Comparison of ENCODE assay signal across 25 cellular contexts in genomic region chr19:39218230-39219007, GRCh38. TPM values are rescaled to one million over a fixed set of nuclear protein-coding genes. Genes with fewer than 3 reads are reported as not detected.
"Had no signal": no experiment of that assay in that cellular context is flagged by ENCODE, and none has a peak within 500 bp of the region (broad histone marks: within the 10 kb centered on the region; RNA-seq: fewer than 3 reads in every experiment).

No MANE protein-coding gene starts in this region.

- H3K27ac ChIP-seq: breast epithelium, ovary, psoas muscle, tibial nerve, uterus had no signal

- H3K9me3 ChIP-seq: adrenal gland, ovary, psoas muscle, uterus had no signal

- DNase-seq: activated CD4-positive, alpha-beta T cell treated with anti-CD3 and anti-CD28 coated beads, Interleukin-2, amount 50 U/mL, for 1 hour; activated CD4-positive, CD25-positive, alpha-beta regulatory T cell treated with anti-CD3 and anti-CD28 coated beads, Interleukin-2, amount 50 U/mL, for 72 hours; activated CD8-positive, alpha-beta memory T cell treated with anti-CD3 and anti-CD28 coated beads, Interleukin-2, amount 50 U/mL, for 48 hours; activated effector memory CD4-positive, alpha-beta T cell treated with anti-CD3 and anti-CD28 coated beads, Interleukin-2, amount 50 U/mL, for 16 hours; activated T-cell treated with anti-CD3 and anti-CD28 coated beads, Interleukin-2, amount 50 U/mL, for 48 hours; erythroblast; foreskin melanocyte; glutamatergic neuron; hippocampal formation; left cardiac atrium; mesendoderm; natural killer cell; ovary; psoas muscle; right cardiac atrium; stimulated activated CD4-positive, alpha-beta T cell treated with anti-CD3 and anti-CD28 coated beads, Interleukin-2, amount 100 ng/mL, for 24 hours; uterus had no signal

- H3K4me3 ChIP-seq: adrenal gland, breast epithelium, coronary artery, ovary, psoas muscle, tibial nerve, uterus had no signal

- H3K36me3 ChIP-seq: adrenal gland, breast epithelium, ovary, tibial nerve, uterus had no signal

- H3K27me3 ChIP-seq: breast epithelium, ovary, uterus had no signal

- H3K4me1 ChIP-seq: adrenal gland, breast epithelium, psoas muscle, tibial nerve, uterus had no signal

RNA-seq across cellular contexts. Expression of gene SYCN, which starts 14.4 kb away (rescaled TPM):
- total RNA-seq: activated naive CD4-positive, alpha-beta T cell treated with anti-CD3 and anti-CD28 coated beads, Interleukin-2, amount 50 U/mL, for 72 hours; astrocyte; breast epithelium; left cardiac atrium; lower leg skin; natural killer cell; right cardiac atrium; skeletal muscle tissue; uterus had no signal

RNA-seq across cellular contexts. Expression of gene NCCRP1, which starts 21.7 kb away (rescaled TPM):
- total RNA-seq: activated naive CD4-positive, alpha-beta T cell treated with anti-CD3 and anti-CD28 coated beads, Interleukin-2, amount 50 U/mL, for 72 hours; astrocyte; left cardiac atrium; natural killer cell; right cardiac atrium; skeletal muscle tissue; tibial nerve; uterus had no signal

RNA-seq across cellular contexts. Expression of gene IFNL3, which starts 26.4 kb away (rescaled TPM):
- total RNA-seq: adrenal gland, astrocyte, breast epithelium, left cardiac atrium, lower leg skin, natural killer cell, ovary, psoas muscle, right cardiac atrium, skeletal muscle tissue, tibial nerve, uterus had no signal

RNA-seq across cellular contexts. Expression of gene IFNL4, which starts 30.2 kb away (rescaled TPM):
- total RNA-seq: activated naive CD4-positive, alpha-beta T cell treated with anti-CD3 and anti-CD28 coated beads, Interleukin-2, amount 50 U/mL, for 72 hours; adrenal gland; astrocyte; breast epithelium; left cardiac atrium; lower leg skin; natural killer cell; psoas muscle; right cardiac atrium; skeletal muscle tissue; tibial nerve had no signal

RNA-seq across cellular contexts. Expression of gene IFNL2, which starts 49.8 kb away (rescaled TPM):
- total RNA-seq: adrenal gland, astrocyte, breast epithelium, left cardiac atrium, lower leg skin, natural killer cell, ovary, psoas muscle, right cardiac atrium, skeletal muscle tissue, tibial nerve, uterus had no signal
